In genomic region chr2:217839750-217840107, GRCh38 we compare ENCODE assay signal across 24 cellular contexts.
A peak's percentile ranks its signal among the peaks of the same experiment; 100 is the strongest.
DNase-seq lines count a peak whose midpoint lies in the region; ATAC-seq and TF ChIP-seq lines count a peak whose summit lies in the region.
"Had no signal": no experiment of that assay in that cellular context is flagged by ENCODE, and none has a peak within 500 bp of the region (broad histone marks: within the 10 kb centered on the region; RNA-seq: fewer than 3 reads in every experiment).

No MANE protein-coding gene starts in this region.

- H3K27me3 ChIP-seq in right atrium auricular region (no peaks in the 10 kb centered on the region), psoas muscle (ENCODE audit: insufficient read depth in 3 of 3, low read length in 2 of 3) (no peaks in the 10 kb centered on the region), thyroid gland (no peaks in the 10 kb centered on the region)
- H3K27me3 ChIP-seq: body of pancreas had no signal

- H3K9me3 Mint-ChIP-seq in stimulated activated memory B cell treated with anti-CD40 and anti-IgM and Interleukin-4, amounts not matched to agents 10 μg/mL and 1 μg/mL and 100 μg/mL, for 72 hours: no peaks in the 10 kb centered on the region
- no peaks in the 10 kb centered on the region for H3K9me3 Mint-ChIP-seq in HFFc6
- no peaks in the 10 kb centered on the region for H3K9me3 Mint-ChIP-seq in stimulated activated naive B cell treated with anti-CD40 and anti-IgM and Interleukin-4, amounts not matched to agents 10 μg/mL and 1 μg/mL and 100 μg/mL, for 72 hours
- H3K9me3 Mint-ChIP-seq: mesothelial cell of epicardium, natural killer cell had no signal

- peak overlapping the region; percentile 42 for H3K27ac ChIP-seq in cingulate gyrus (ENCODE audit: low read depth, low read length)
- peak overlapping the region; percentile 75 to 83 for H3K27ac ChIP-seq in right atrium auricular region
- H3K27ac ChIP-seq in psoas muscle: peak overlapping the region; percentile 89
- peak overlapping the region in 2 of 3 donors; percentile 11 to 88 for H3K27ac ChIP-seq in thyroid gland
- H3K27ac ChIP-seq: C4-2B, KMS-11 had no signal

- H3K27me3 Mint-ChIP-seq in stimulated activated memory B cell treated with anti-CD40 and anti-IgM and Interleukin-4, amounts not matched to agents 10 μg/mL and 1 μg/mL and 100 μg/mL, for 72 hours: no peaks in the 10 kb centered on the region
- peaks cover 2% of the 10 kb centered on the region for H3K27me3 Mint-ChIP-seq in HFFc6 (ENCODE audit: insufficient read depth)
- H3K27me3 Mint-ChIP-seq in stimulated activated naive B cell treated with anti-CD40 and anti-IgM and Interleukin-4, amounts not matched to agents 10 μg/mL and 1 μg/mL and 100 μg/mL, for 72 hours: peaks cover 0 to 4% of the 10 kb centered on the region in 2 donors

- TF ChIP-seq CTCF in right atrium auricular region (IDR thresholded peaks at IDR 0.05) (no peak), psoas muscle (IDR thresholded peaks at IDR 0.05) (no peak), thyroid gland (IDR thresholded peaks at IDR 0.05) (no peak), HFFc6 (IDR thresholded peaks at IDR 0.05) (no peak)

- no peak for TF ChIP-seq POLR2A in thyroid gland (IDR thresholded peaks at IDR 0.05)

- no peak for ATAC-seq in psoas muscle
- no peak for ATAC-seq in stimulated activated memory B cell treated with anti-CD40 and anti-IgM and Interleukin-4, amounts not matched to agents 10 μg/mL and 1 μg/mL and 100 μg/mL, for 72 hours
- no peak for ATAC-seq in stimulated activated naive B cell treated with anti-CD40 and anti-IgM and Interleukin-4, amounts not matched to agents 10 μg/mL and 1 μg/mL and 100 μg/mL, for 72 hours (replicated peaks)
- ATAC-seq: body of pancreas, HCT116 had no signal

- H3K4me3 Mint-ChIP-seq in stimulated activated memory B cell treated with anti-CD40 and anti-IgM and Interleukin-4, amounts not matched to agents 10 μg/mL and 1 μg/mL and 100 μg/mL, for 72 hours: no peak overlapping the region
- H3K4me3 Mint-ChIP-seq in HFFc6: no peak overlapping the region
- no peak overlapping the region for H3K4me3 Mint-ChIP-seq in stimulated activated naive B cell treated with anti-CD40 and anti-IgM and Interleukin-4, amounts not matched to agents 10 μg/mL and 1 μg/mL and 100 μg/mL, for 72 hours
- H3K4me3 Mint-ChIP-seq: activated CD8-positive, alpha-beta memory T cell treated with anti-CD3 and anti-CD28 coated beads, Interleukin-2, amount 10 ng/mL, durations not matched to agents 7 days and 5 days; mesothelial cell of epicardium; natural killer cell had no signal

- H3K4me1 Mint-ChIP-seq in stimulated activated memory B cell treated with anti-CD40 and anti-IgM and Interleukin-4, amounts not matched to agents 10 μg/mL and 1 μg/mL and 100 μg/mL, for 72 hours: no peaks in the 10 kb centered on the region
- peaks cover 35% of the 10 kb centered on the region for H3K4me1 Mint-ChIP-seq in HFFc6 (ENCODE audit: low read depth)
- peaks cover 0 to 4% of the 10 kb centered on the region in 2 donors for H3K4me1 Mint-ChIP-seq in stimulated activated naive B cell treated with anti-CD40 and anti-IgM and Interleukin-4, amounts not matched to agents 10 μg/mL and 1 μg/mL and 100 μg/mL, for 72 hours
- H3K4me1 Mint-ChIP-seq: activated CD8-positive, alpha-beta memory T cell treated with anti-CD3 and anti-CD28 coated beads, Interleukin-2, amount 10 ng/mL, durations not matched to agents 7 days and 5 days; natural killer cell had no signal

- H3K4me3 ChIP-seq in right atrium auricular region (no peak overlapping the region), psoas muscle (no peak overlapping the region), thyroid gland (replicated peaks in 1 of 3) (no peak overlapping the region)
- H3K4me3 ChIP-seq: body of pancreas had no signal

- H3K27ac Mint-ChIP-seq in stimulated activated memory B cell treated with anti-CD40 and anti-IgM and Interleukin-4, amounts not matched to agents 10 μg/mL and 1 μg/mL and 100 μg/mL, for 72 hours: no peak overlapping the region
- H3K27ac Mint-ChIP-seq in HFFc6: no peak overlapping the region
- H3K27ac Mint-ChIP-seq in stimulated activated naive B cell treated with anti-CD40 and anti-IgM and Interleukin-4, amounts not matched to agents 10 μg/mL and 1 μg/mL and 100 μg/mL, for 72 hours: no peak overlapping the region
- H3K27ac Mint-ChIP-seq: activated CD8-positive, alpha-beta memory T cell treated with anti-CD3 and anti-CD28 coated beads, Interleukin-2, amount 10 ng/mL, durations not matched to agents 7 days and 5 days; mesothelial cell of epicardium; natural killer cell had no signal

- intact Hi-C loops in psoas muscle (cut with DNase I): no loop called here
- intact Hi-C loops in thyroid gland (cut with DNase I): no loop called here

- DNase-seq in right atrium auricular region (ENCODE audit: low spot score) (no peak), psoas muscle (peak in 1 of 2 donors; percentile 58), thyroid gland (no peak), HFFc6 (no peak), NCI-H187 treated with DMSO at 0.1 percent for 48 hours (lab: John Stamatoyannopoulos, UW) (no peak)
- no peak for DNase-seq in stimulated activated naive B cell treated with anti-CD40 and anti-IgM and Interleukin-4, amounts not matched to agents 10 μg/mL and 1 μg/mL and 100 μg/mL, for 72 hours
- DNase-seq: activated CD4-positive, CD25-positive, alpha-beta regulatory T cell; activated CD8-positive, alpha-beta memory T cell treated with anti-CD3 and anti-CD28 coated beads, Interleukin-2, amount 10 ng/mL, durations not matched to agents 7 days and 5 days; activated naive CD4-positive, alpha-beta T cell; activated T-cell treated with anti-CD3 and anti-CD28 coated beads, Interleukin-2, amount 50 U/mL, for 48 hours; body of pancreas; Calu3; effector CD4-positive, alpha-beta T cell; natural killer cell; NCI-H1417 treated with DMSO at 0.1 percent for 48 hours; NCI-H345; NCI-H774; T-helper 1 cell had no signal

- 48 to 86% (median 57%) methylated on average over 7 of the region's 7 CpGs for WGBS in psoas muscle, 3 donors
- WGBS in thyroid gland, 2 donors: 98 to 99% methylated on average over 7 of the region's 7 CpGs

- H3K36me3 Mint-ChIP-seq in stimulated activated memory B cell treated with anti-CD40 and anti-IgM and Interleukin-4, amounts not matched to agents 10 μg/mL and 1 μg/mL and 100 μg/mL, for 72 hours: no peaks in the 10 kb centered on the region
- H3K36me3 Mint-ChIP-seq in HFFc6 (ENCODE audit: low read depth): peaks cover 19% of the 10 kb centered on the region
- H3K36me3 Mint-ChIP-seq in stimulated activated naive B cell treated with anti-CD40 and anti-IgM and Interleukin-4, amounts not matched to agents 10 μg/mL and 1 μg/mL and 100 μg/mL, for 72 hours: no peaks in the 10 kb centered on the region
- H3K36me3 Mint-ChIP-seq: activated CD8-positive, alpha-beta memory T cell treated with anti-CD3 and anti-CD28 coated beads, Interleukin-2, amount 10 ng/mL, durations not matched to agents 7 days and 5 days; natural killer cell had no signal

- H3K9me3 ChIP-seq in right atrium auricular region (no peaks in the 10 kb centered on the region), psoas muscle (no peaks in the 10 kb centered on the region), thyroid gland (no peaks in the 10 kb centered on the region)
- H3K9me3 ChIP-seq: body of pancreas had no signal

- H3K4me1 ChIP-seq in right atrium auricular region: peaks cover 0 to 100% of the 10 kb centered on the region in 2 donors
- peaks cover 98% of the 10 kb centered on the region for H3K4me1 ChIP-seq in psoas muscle
- peaks cover 30 to 43% of the 10 kb centered on the region in 2 donors for H3K4me1 ChIP-seq in thyroid gland

- peaks cover 72% of the 10 kb centered on the region for H3K36me3 ChIP-seq in right atrium auricular region
- peaks cover 4 to 81% of the 10 kb centered on the region in 2 donors for H3K36me3 ChIP-seq in psoas muscle (ENCODE audit: insufficient read depth in 1 of 2, low read depth in 1 of 2)
- peaks cover 15 to 20% of the 10 kb centered on the region in 2 donors for H3K36me3 ChIP-seq in thyroid gland
